Comparison of ENCODE assay signal across 7 cellular contexts in the genomic region with DNA sequence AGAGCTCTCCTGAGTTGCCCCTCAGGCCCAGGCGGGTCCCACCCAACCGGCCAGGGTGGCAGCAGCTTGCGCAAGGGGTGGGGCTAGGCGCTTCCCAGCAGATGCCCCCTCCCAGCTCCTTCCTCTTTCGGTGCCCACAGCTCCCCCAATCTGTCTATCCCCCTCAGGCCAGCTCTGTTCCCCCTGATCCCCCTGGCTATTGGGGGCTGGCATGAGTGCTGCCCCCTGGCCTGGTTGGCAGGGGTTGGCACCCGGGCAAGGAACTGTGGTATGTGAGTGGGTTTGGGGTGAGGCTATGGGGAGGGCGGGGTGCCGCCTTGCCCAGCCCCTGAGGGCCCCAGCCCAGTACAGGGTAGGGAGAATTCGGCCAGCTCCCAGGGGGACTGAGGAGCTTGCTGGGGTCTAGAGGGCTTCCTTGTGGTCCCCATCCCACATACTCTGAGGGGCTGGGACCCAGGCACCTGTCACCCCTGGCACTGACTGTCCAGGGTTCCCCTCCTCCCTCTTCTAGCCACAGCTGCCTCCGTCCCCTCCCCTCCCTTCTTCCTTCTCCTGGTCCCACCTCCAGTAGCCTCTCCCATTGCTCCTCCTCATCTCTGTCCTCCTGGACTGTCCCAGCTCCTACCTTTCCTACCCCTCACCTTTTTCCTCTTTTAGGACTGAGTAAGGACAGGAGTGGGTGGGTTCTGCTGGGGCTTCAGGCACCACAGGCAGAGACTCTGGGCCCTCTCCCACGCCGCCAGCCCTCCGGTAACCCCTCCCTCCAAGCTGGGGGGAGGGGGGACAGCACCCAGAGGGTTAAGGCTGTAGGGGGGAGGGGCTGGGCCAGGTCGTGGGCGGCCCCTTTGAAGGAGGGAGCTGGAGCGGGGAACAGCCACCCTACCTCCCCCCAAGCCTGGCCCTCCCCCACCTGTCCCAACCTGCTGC. TPM values are rescaled to one million over a fixed set of nuclear protein-coding genes. Genes with fewer than 3 reads are reported as not detected.
DNase-seq lines count a peak whose midpoint lies in the region; TF ChIP-seq lines count a peak whose summit lies in the region.

No MANE protein-coding gene starts in this region.

- no peaks in the 10 kb centered on the region for H3K27me3 Mint-ChIP-seq in activated naive CD4-positive, alpha-beta T cell treated with anti-CD3 and anti-CD28 coated beads, Interleukin-2, amount 10 ng/mL, durations not matched to agents 7 days and 5 days

- H3K27me3 ChIP-seq in liver (ENCODE audit: control insufficient read depth in 4 of 4, insufficient read depth in 4 of 4, low read length in 3 of 4) (no peaks in the 10 kb centered on the region), stomach smooth muscle (ENCODE audit: control insufficient read depth in 1 of 2, insufficient read depth in 2 of 2, low read length in 2 of 2) (no peaks in the 10 kb centered on the region)

- DNase-seq in NOMO-1 treated with DMSO at 0.1 percent for 48 hours (lab: John Stamatoyannopoulos, UW; ENCODE audit: unreplicated experiment), result peak; percentile 53
- DNase-seq in activated naive CD4-positive, alpha-beta T cell treated with anti-CD3 and anti-CD28 coated beads, Interleukin-2, amount 10 ng/mL, durations not matched to agents 7 days and 5 days, result peak; percentile 79
- no peak for DNase-seq in SHP77 treated with DMSO at 0.1 percent for 48 hours (lab: John Stamatoyannopoulos, UW)
- no peak for DNase-seq in NCI-H128 (lab: John Stamatoyannopoulos, UW; ENCODE audit: unreplicated experiment)
- DNase-seq in NK-92 treated with Interleukin-12 subunit alpha and Interleukin-12 subunit beta, amount 100 ng/mL, for 24 hours (lab: John Stamatoyannopoulos, UW), result no peak

- peak overlapping the region; percentile 90 for H3K27ac Mint-ChIP-seq in activated naive CD4-positive, alpha-beta T cell treated with anti-CD3 and anti-CD28 coated beads, Interleukin-2, amount 10 ng/mL, durations not matched to agents 7 days and 5 days

- H3K36me3 ChIP-seq in liver (ENCODE audit: control insufficient read depth in 4 of 4, insufficient read depth in 3 of 4, low read depth in 1 of 4, low read length in 3 of 4) (no peaks in the 10 kb centered on the region), stomach smooth muscle (ENCODE audit: control insufficient read depth in 2 of 2, insufficient read depth in 2 of 2, low read length in 2 of 2) (no peaks in the 10 kb centered on the region)

- WGBS in liver, result 54% methylated on average over 16 of the region's 16 CpGs

- H3K4me1 ChIP-seq in liver (ENCODE audit: control insufficient read depth in 4 of 4, insufficient read depth in 4 of 4, low read length in 3 of 4), result peaks cover 63 to 91% (median 82%) of the 10 kb centered on the region in 4 donors
- H3K4me1 ChIP-seq in stomach smooth muscle (ENCODE audit: control insufficient read depth, insufficient read depth, low read length), result peaks cover 70% of the 10 kb centered on the region

- H3K4me3 ChIP-seq in liver (ENCODE audit: low read depth in 1 of 3, low read length in 3 of 3) (peak overlapping the region in 1 of 3 donors; percentile 13), stomach smooth muscle (ENCODE audit: low read length in 2 of 2) (no peak overlapping the region)

- H3K36me3 Mint-ChIP-seq in activated naive CD4-positive, alpha-beta T cell treated with anti-CD3 and anti-CD28 coated beads, Interleukin-2, amount 10 ng/mL, durations not matched to agents 7 days and 5 days, result peaks cover 30% of the 10 kb centered on the region

- H3K9me3 Mint-ChIP-seq in activated naive CD4-positive, alpha-beta T cell treated with anti-CD3 and anti-CD28 coated beads, Interleukin-2, amount 10 ng/mL, durations not matched to agents 7 days and 5 days, result no peaks in the 10 kb centered on the region

- peaks cover 79% of the 10 kb centered on the region for H3K4me1 Mint-ChIP-seq in activated naive CD4-positive, alpha-beta T cell treated with anti-CD3 and anti-CD28 coated beads, Interleukin-2, amount 10 ng/mL, durations not matched to agents 7 days and 5 days

- peak overlapping the region in 1 of 2 donors; percentile 14 for H3K9ac ChIP-seq in liver (ENCODE audit: low read depth in 1 of 2, low read length in 2 of 2)
- peak overlapping the region; percentile 21 to 48 for H3K9ac ChIP-seq in stomach smooth muscle (ENCODE audit: low read length in 2 of 2)

- TF ChIP-seq RAD21 in liver (IDR thresholded peaks at IDR 0.05), result no peak

- H3K4me3 Mint-ChIP-seq in activated naive CD4-positive, alpha-beta T cell treated with anti-CD3 and anti-CD28 coated beads, Interleukin-2, amount 10 ng/mL, durations not matched to agents 7 days and 5 days, result peak overlapping the region; percentile 93

- H3K27ac ChIP-seq in liver (ENCODE audit: low read depth in 1 of 2, low read length in 2 of 2), result peak overlapping the region; percentile 87 to 99
- H3K27ac ChIP-seq in stomach smooth muscle (ENCODE audit: low read length), result peak overlapping the region; percentile 94

- no peak for TF ChIP-seq CTCF in liver (IDR thresholded peaks at IDR 0.05; ENCODE audit: low read depth, low read length, missing input control)

- H3K9me3 ChIP-seq in liver (ENCODE audit: control insufficient read depth in 4 of 4, low read length in 3 of 4) (no peaks in the 10 kb centered on the region), stomach smooth muscle (ENCODE audit: control insufficient read depth in 2 of 2, low read length in 2 of 2) (no peaks in the 10 kb centered on the region)

- CTCF ChIA-PET in activated naive CD4-positive, alpha-beta T cell treated with anti-CD3 and anti-CD28 coated beads, Interleukin-2, amount 10 ng/mL, durations not matched to agents 7 days and 5 days (lab: Charles Lee), result interaction anchor here (0.7 to 4.0 kb wide), 6 partner anchors 8 to 164 kb away, joined by 4 to 41 read pairs (median 4); partner anchors contain the start of genes KRTCAP2 and PBXIP1

TF ChIP-seq in liver, 16 proteins besides CTCF, POLR2A, EP300 and RAD21:
- TF ChIP-seq, protein P1, sequence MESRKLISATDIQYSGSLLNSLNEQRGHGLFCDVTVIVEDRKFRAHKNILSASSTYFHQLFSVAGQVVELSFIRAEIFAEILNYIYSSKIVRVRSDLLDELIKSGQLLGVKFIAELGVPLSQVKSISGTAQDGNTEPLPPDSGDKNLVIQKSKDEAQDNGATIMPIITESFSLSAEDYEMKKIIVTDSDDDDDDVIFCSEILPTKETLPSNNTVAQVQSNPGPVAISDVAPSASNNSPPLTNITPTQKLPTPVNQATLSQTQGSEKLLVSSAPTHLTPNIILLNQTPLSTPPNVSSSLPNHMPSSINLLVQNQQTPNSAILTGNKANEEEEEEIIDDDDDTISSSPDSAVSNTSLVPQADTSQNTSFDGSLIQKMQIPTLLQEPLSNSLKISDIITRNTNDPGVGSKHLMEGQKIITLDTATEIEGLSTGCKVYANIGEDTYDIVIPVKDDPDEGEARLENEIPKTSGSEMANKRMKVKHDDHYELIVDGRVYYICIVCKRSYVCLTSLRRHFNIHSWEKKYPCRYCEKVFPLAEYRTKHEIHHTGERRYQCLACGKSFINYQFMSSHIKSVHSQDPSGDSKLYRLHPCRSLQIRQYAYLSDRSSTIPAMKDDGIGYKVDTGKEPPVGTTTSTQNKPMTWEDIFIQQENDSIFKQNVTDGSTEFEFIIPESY (IDR thresholded peaks at IDR 0.05), result no peak
- TF ChIP-seq GABPA (IDR thresholded peaks at IDR 0.05 in 1 of 2, conservative IDR thresholded peaks at IDR 0.05 in 1 of 2) (no peak), FOXA2 (IDR thresholded peaks at IDR 0.05) (no peak)

RNA-seq across cellular contexts. Expression of gene ZBTB7B, which starts 5.7 kb away (rescaled TPM):
- total RNA-seq in liver, result 10 to 100 TPM; 10.3 to 50.2 TPM
- 10 to 100 TPM in 1 of 2 donors, 1 to 10 TPM in 1; 7.0 to 31.9 TPM for polyA plus RNA-seq in liver

RNA-seq across cellular contexts. Expression of gene LENEP, which starts 14.9 kb away (rescaled TPM):
- total RNA-seq in liver, result under 1 TPM in 1 of 2 donors, not detected in 1; 0.42 TPM
- not detected for polyA plus RNA-seq in liver

RNA-seq across cellular contexts. Expression of gene FLAD1, which starts 25.1 kb away (rescaled TPM):
- total RNA-seq in liver, result 10 to 100 TPM; 10.4 to 20.2 TPM
- 10 to 100 TPM; 24.7 to 31.6 TPM for polyA plus RNA-seq in liver

RNA-seq across cellular contexts. Expression of gene DCST2, which starts 25.3 kb away (rescaled TPM):
- under 1 TPM in 1 of 2 donors, not detected in 1; 0.25 TPM for total RNA-seq in liver
- under 1 TPM; 0.27 to 0.53 TPM for polyA plus RNA-seq in liver

RNA-seq across cellular contexts. Expression of gene DCST1, which starts 25.3 kb away (rescaled TPM):
- total RNA-seq in liver, result not detected
- not detected for polyA plus RNA-seq in liver

Comparison
In these comparisons a context has a peak if more than half of its experiments do, and no peak if none do; other contexts are left out.
1. DNase-seq: peak in NOMO-1 treated with DMSO at 0.1 percent for 48 hours (single experiment) and activated naive CD4-positive, alpha-beta T cell treated with anti-CD3 and anti-CD28 coated beads, Interleukin-2, amount 10 ng/mL, durations not matched to agents 7 days and 5 days (single experiment); none in SHP77 treated with DMSO at 0.1 percent for 48 hours (single experiment), NCI-H128 (single experiment) and NK-92 treated with Interleukin-12 subunit alpha and Interleukin-12 subunit beta, amount 100 ng/mL, for 24 hours (single experiment).